ENCODE assay signal across 30 cellular contexts in the genomic region with DNA sequence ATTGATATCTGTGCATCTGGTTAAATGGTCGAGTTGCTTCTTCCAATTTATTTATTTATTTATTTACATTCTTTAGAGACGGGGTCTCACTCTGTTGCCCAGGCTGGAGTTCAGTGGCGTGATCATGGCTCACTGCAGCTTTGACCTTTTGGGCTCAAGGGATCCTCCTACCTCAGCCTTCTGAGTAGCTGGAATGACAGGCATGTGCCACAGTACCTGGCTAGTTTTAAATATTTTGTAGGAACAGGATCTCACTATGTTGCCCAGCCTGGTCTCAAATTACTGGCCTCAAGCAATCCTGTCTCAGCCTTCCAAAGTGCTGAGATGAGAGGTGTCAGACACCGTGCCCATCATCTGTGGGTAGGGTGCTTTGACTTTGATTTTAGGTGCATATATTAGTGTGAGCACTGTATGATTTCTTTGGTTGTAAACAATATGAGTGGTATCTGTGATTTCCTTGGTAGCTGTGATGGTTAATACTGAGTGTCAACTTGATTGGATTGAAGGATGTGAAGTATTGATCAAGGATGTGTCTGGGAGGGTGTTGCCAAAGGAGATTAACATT.
"Had no signal": no experiment of that assay in that cellular context is flagged by ENCODE, and none has a peak within 500 bp of the region (broad histone marks: within the 10 kb centered on the region; RNA-seq: fewer than 3 reads in every experiment).

No MANE protein-coding gene starts in this region.

- H3K27ac ChIP-seq: adrenal gland, body of pancreas, colonic mucosa, epithelial cell of prostate, esophagus squamous epithelium, gastroesophageal sphincter, heart right ventricle, WERI-Rb-1 had no signal

- ATAC-seq: activated CD4-positive, CD25-positive, alpha-beta regulatory T cell treated with anti-CD3 and anti-CD28 coated beads, Interleukin-2, amount 50 U/mL, for 24 hours; activated CD8-positive, alpha-beta T cell treated with anti-CD3 and anti-CD28 coated beads for 36 hours; activated naive CD8-positive, alpha-beta T cell treated with anti-CD3 and anti-CD28 coated beads, Interleukin-2, amount 50 U/mL, for 24 hours; activated T-cell treated with anti-CD3 and anti-CD28 coated beads, Interleukin-2, amount 50 U/mL, for 4 hours; body of pancreas; gastroesophageal sphincter; heart right ventricle; T-helper 17 cell had no signal

- H3K36me3 ChIP-seq: adrenal gland, colonic mucosa, WERI-Rb-1 had no signal

- H3K4me1 ChIP-seq: adrenal gland, body of pancreas, colonic mucosa, esophagus squamous epithelium, gastroesophageal sphincter, heart right ventricle had no signal

- FAIRE-seq: endometrium, endothelial cell of umbilical vein had no signal

- H3K27me3 ChIP-seq: adrenal gland, body of pancreas, colonic mucosa, esophagus squamous epithelium, gastroesophageal sphincter, heart right ventricle had no signal

- H3K9me3 ChIP-seq: adrenal gland, body of pancreas, colonic mucosa, esophagus squamous epithelium had no signal

- DNase-seq: activated B cell treated with CpG ODN at 0.5 μM for 24 hours; activated CD4-positive, alpha-beta T cell treated with anti-CD3 and anti-CD28 coated beads for 48 hours; activated CD4-positive, alpha-beta T cell treated with anti-CD3 and anti-CD28 coated beads, Interleukin-2, amount 50 U/mL, for 1 hour; activated CD4-positive, alpha-beta T cell treated with anti-CD3 and anti-CD28 coated beads, Interleukin-2, amount 50 U/mL, for 48 hours; activated CD8-positive, alpha-beta memory T cell treated with anti-CD3 and anti-CD28 coated beads for 24 hours; activated CD8-positive, alpha-beta T cell treated with anti-CD3 and anti-CD28 coated beads for 36 hours; activated effector memory CD4-positive, alpha-beta T cell treated with anti-CD3 and anti-CD28 coated beads, Interleukin-2, amount 50 U/mL, for 16 hours; activated naive CD4-positive, alpha-beta T cell treated with anti-CD3 and anti-CD28 coated beads for 36 hours; activated naive CD8-positive, alpha-beta T cell treated with anti-CD3 and anti-CD28 coated beads for 36 hours; activated naive CD8-positive, alpha-beta T cell treated with anti-CD3 and anti-CD28 coated beads, Interleukin-2, amount 50 U/mL, for 24 hours; activated T-cell treated with anti-CD3 and anti-CD28 coated beads, Interleukin-2, amount 50 U/mL, for 4 hours; adrenal gland; amygdala; aorta; body of pancreas; caudate nucleus; cerebellar nuclear complex; colonic mucosa; effector CD8-positive, alpha-beta T cell; esophagus squamous epithelium; foreskin melanocyte; heart right ventricle; T-helper 17 cell; T1000; WERI-Rb-1 had no signal

- H3K4me3 ChIP-seq: adrenal gland, body of pancreas, colonic mucosa, esophagus squamous epithelium, gastroesophageal sphincter, heart right ventricle had no signal
